8 cellular contexts compared by ENCODE assay signal in the genomic region with DNA sequence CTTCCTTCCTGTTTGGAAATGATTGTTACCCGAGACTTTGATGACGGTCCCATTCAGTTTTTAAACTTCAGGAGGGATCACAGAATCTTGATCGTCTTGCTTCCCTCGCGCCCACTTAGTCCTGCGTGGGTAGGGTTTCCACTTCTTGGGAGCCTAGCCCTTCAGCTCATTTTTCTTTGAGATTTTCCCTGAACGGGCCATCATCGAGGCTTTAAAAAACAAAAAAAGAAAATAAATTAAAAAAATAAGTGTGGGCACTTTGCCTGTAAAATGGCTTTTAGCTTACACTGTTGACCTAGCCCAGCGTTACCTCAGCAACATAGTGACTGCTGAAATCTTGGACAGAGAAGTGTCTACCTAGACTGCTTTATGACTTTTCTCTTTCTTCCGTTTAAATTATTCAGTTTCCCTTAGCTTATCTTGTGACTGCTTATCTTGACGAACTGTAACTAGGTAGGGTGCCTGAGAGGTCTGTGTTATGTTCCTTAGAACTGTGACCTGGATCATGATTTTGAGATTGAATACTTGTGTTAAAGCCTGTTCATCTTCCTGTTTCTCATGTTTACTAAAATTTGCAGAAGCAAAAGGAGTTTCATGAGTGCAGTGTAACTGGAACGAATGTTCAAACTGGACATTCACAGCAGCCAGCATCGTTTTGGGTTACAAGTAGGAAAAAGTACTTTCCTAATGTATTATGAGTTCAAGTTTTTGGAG. TPM values are rescaled to one million over a fixed set of nuclear protein-coding genes. Genes with fewer than 3 reads are reported as not detected.
DNase-seq lines count a peak whose midpoint lies in the region; ATAC-seq, FAIRE-seq and TF ChIP-seq lines count a peak whose summit lies in the region.

No MANE protein-coding gene starts in this region.

- peak; percentile 8 for ATAC-seq in HG02840 (IDR thresholded peaks at IDR 0.05; ENCODE audit: low FRiP score, unreplicated experiment)
- no peak for ATAC-seq in GM18873 (IDR thresholded peaks at IDR 0.05; ENCODE audit: low FRiP score, unreplicated experiment)
- ATAC-seq in HG02970 (IDR thresholded peaks at IDR 0.05; ENCODE audit: low FRiP score, unreplicated experiment), result no peak

- peak; percentile 32 for DNase-seq in EL
- DNase-seq in SK-N-MC (ENCODE audit: low read depth, low spot score), result no peak
- peak; percentile 56 for DNase-seq in endothelial cell of umbilical vein (ENCODE audit: low read depth, low spot score)
- DNase-seq in myocyte (ENCODE audit: low read depth), result peak; percentile 26
- DNase-seq in inferior parietal cortex (ENCODE audit: extremely low spot score), result no peak

- FAIRE-seq in endothelial cell of umbilical vein (lab: Jason Lieb, UNC), result peak; percentile 90

- H4K20me1 ChIP-seq in endothelial cell of umbilical vein (replicated peaks; ENCODE audit: control insufficient read depth, extremely low read depth, insufficient read depth, low read length), result no peaks in the 10 kb centered on the region

- peak overlapping the region; percentile 76 for H2AFZ ChIP-seq in endothelial cell of umbilical vein (ENCODE audit: low read depth, low read length)

- TF ChIP-seq POLR2A in endothelial cell of umbilical vein (IDR thresholded peaks at IDR 0.05; ENCODE audit: low read depth, low read length), result no peak

- H3K79me2 ChIP-seq in endothelial cell of umbilical vein (ENCODE audit: control insufficient read depth, insufficient read depth, low read length), result peaks cover 3% of the 10 kb centered on the region

- no peaks in the 10 kb centered on the region for H3K9me1 ChIP-seq in endothelial cell of umbilical vein (replicated peaks; ENCODE audit: control insufficient read depth, extremely low read depth, insufficient read depth, low read length)

- H3K4me3 ChIP-seq in SK-N-MC (peak overlapping the region; percentile 85), endothelial cell of umbilical vein (replicated peaks in 1 of 3; ENCODE audit: insufficient read depth in 1 of 3, low read depth in 1 of 3, low read length in 3 of 3) (peak overlapping the region; percentile 76 to 88 (median 77))

- CTCF ChIA-PET in endothelial cell of umbilical vein (lab: Charles Lee), result interaction anchor here (1.0 to 2.0 kb wide), 5 partner anchors 8 to 167 kb away, joined by 3 to 7 read pairs (median 5); a partner anchor contains a TSS

- intact Hi-C loops in endothelial cell of umbilical vein (cut with micrococcal nuclease), result no loop called here

- TSS peak; percentile 48 for BruUV-seq in endothelial cell of umbilical vein (replicated peaks; lab: Mats Ljungman, UMichigan)

- H3K9ac ChIP-seq in SK-N-MC (ENCODE audit: insufficient read length), result peak overlapping the region; percentile 74
- H3K9ac ChIP-seq in endothelial cell of umbilical vein (replicated peaks; ENCODE audit: extremely low read depth, insufficient read depth, low read length), result peak overlapping the region; percentile 65

- H3K27ac ChIP-seq in SK-N-MC (peak overlapping the region; percentile 62; the same call in 1 of the 2 replicates), endothelial cell of umbilical vein (ENCODE audit: insufficient read depth, low read depth, low read length) (peak overlapping the region; percentile 21)

- peak overlapping the region; percentile 80 for H3K4me2 ChIP-seq in endothelial cell of umbilical vein (ENCODE audit: insufficient read depth, low read length)

- H3K27me3 ChIP-seq in endothelial cell of umbilical vein (ENCODE audit: control insufficient read depth in 2 of 2, insufficient read depth in 2 of 2, low read length in 2 of 2), result no peaks in the 10 kb centered on the region

- dilution Hi-C loops in endothelial cell of umbilical vein (cut with MboI; ENCODE audit: extremely low pct_ligation_motif_present, low sequenced_read_pairs), result no loop called here

- peaks cover 12% of the 10 kb centered on the region for H3K4me1 ChIP-seq in endothelial cell of umbilical vein (ENCODE audit: control insufficient read depth, extremely low read depth, insufficient read depth, low read length)

- H3K9me3 ChIP-seq in SK-N-MC (ENCODE audit: low read depth, low read length), result no peaks in the 10 kb centered on the region
- no peaks in the 10 kb centered on the region for H3K9me3 ChIP-seq in endothelial cell of umbilical vein (replicated peaks; ENCODE audit: control insufficient read depth, insufficient read depth, low read length)

- TF ChIP-seq CTCF in endothelial cell of umbilical vein (IDR thresholded peaks at IDR 0.05; ENCODE audit: extremely low read depth in 1 of 2, insufficient read depth in 1 of 2, low read depth in 1 of 2, low read length in 2 of 2), result no peak

- no peaks in the 10 kb centered on the region for H3K36me3 ChIP-seq in SK-N-MC (ENCODE audit: insufficient read depth, low read length)
- no peaks in the 10 kb centered on the region for H3K36me3 ChIP-seq in endothelial cell of umbilical vein (ENCODE audit: control insufficient read depth in 2 of 2, extremely low read depth in 1 of 2, insufficient read depth in 2 of 2, low read length in 2 of 2)

- POLR2A ChIA-PET in endothelial cell of umbilical vein (lab: Charles Lee), result interaction anchor here (0.6 kb wide), 1 partner anchor 141 kb away, joined by 5 read pairs; no protein-coding TSS in a partner anchor

TF ChIP-seq in endothelial cell of umbilical vein, 7 proteins besides CTCF, POLR2A, EP300 and RAD21:
- no peak for TF ChIP-seq MYC (IDR thresholded peaks at IDR 0.05; ENCODE audit: low read depth, low read length)
- no peak for TF ChIP-seq FOS (IDR thresholded peaks at IDR 0.05; ENCODE audit: borderline replicate concordance, insufficient read depth, low read length)
TF ChIP-seq in endothelial cell of umbilical vein: peak in this region for 0.

RNA-seq across cellular contexts. Expression of a gene that starts 0.9 kb away (rescaled TPM):
- 43.0 and 44.9 TPM in 2 replicates for total RNA-seq in endothelial cell of umbilical vein
- polyA plus RNA-seq in endothelial cell of umbilical vein, result 17.9 and 22.4 TPM in 2 replicates
- 14.7 and 15.4 TPM in 2 replicates for polyA plus RNA-seq in endothelial cell of umbilical vein (2011; cell fraction: cytosol; rRNA removed)
- polyA plus RNA-seq in endothelial cell of umbilical vein (2011; cell fraction: nucleus; rRNA removed), result 46.8 and 56.5 TPM in 2 replicates
- polyA plus RNA-seq in endothelial cell of umbilical vein (2012), result 25.8 and 27.2 TPM in 2 replicates
- 41.5 and 44.4 TPM in 2 replicates for polyA minus RNA-seq in endothelial cell of umbilical vein
- polyA minus RNA-seq in endothelial cell of umbilical vein (2011; cell fraction: cytosol; rRNA and poly(A)+ RNA removed), result 15.4 TPM
- 36.5 and 43.5 TPM in 2 replicates for polyA minus RNA-seq in endothelial cell of umbilical vein (2011; cell fraction: nucleus; rRNA and poly(A)+ RNA removed)
- total RNA-seq in myocyte, result 13.1 and 19.2 TPM in 2 replicates
- 17.7 TPM for polyA plus RNA-seq in myocyte (2012)

RNA-seq across cellular contexts. Expression of a gene that starts 8.3 kb away (rescaled TPM):
- 58.6 and 65.4 TPM in 2 replicates for total RNA-seq in endothelial cell of umbilical vein
- 65.0 and 66.5 TPM in 2 replicates for polyA plus RNA-seq in endothelial cell of umbilical vein
- polyA plus RNA-seq in endothelial cell of umbilical vein (2011; cell fraction: cytosol; rRNA removed), result 79.0 and 82.7 TPM in 2 replicates
- polyA plus RNA-seq in endothelial cell of umbilical vein (2011; cell fraction: nucleus; rRNA removed), result 38.3 and 47.5 TPM in 2 replicates
- 67.7 and 73.8 TPM in 2 replicates for polyA plus RNA-seq in endothelial cell of umbilical vein (2012)
- polyA minus RNA-seq in endothelial cell of umbilical vein, result 43.4 and 47.1 TPM in 2 replicates
- polyA minus RNA-seq in endothelial cell of umbilical vein (2011; cell fraction: cytosol; rRNA and poly(A)+ RNA removed), result 70.3 TPM
- 21.2 and 22.7 TPM in 2 replicates for polyA minus RNA-seq in endothelial cell of umbilical vein (2011; cell fraction: nucleus; rRNA and poly(A)+ RNA removed)
- total RNA-seq in myocyte, result 17.5 and 20.1 TPM in 2 replicates
- 43.4 TPM for polyA plus RNA-seq in myocyte (2012)

RNA-seq across cellular contexts. Expression of a gene that starts 36.6 kb away (rescaled TPM):
- total RNA-seq in endothelial cell of umbilical vein (301 and 345 TPM in 2 replicates), myocyte (257 and 375 TPM in 2 replicates)
- polyA plus RNA-seq in endothelial cell of umbilical vein, result 257 and 273 TPM in 2 replicates
- polyA plus RNA-seq in endothelial cell of umbilical vein (2011; cell fraction: cytosol; rRNA removed), result 289 and 395 TPM in 2 replicates
- polyA plus RNA-seq in endothelial cell of umbilical vein (2011; cell fraction: nucleus; rRNA removed), result 127 and 146 TPM in 2 replicates
- 340 and 362 TPM in 2 replicates for polyA plus RNA-seq in endothelial cell of umbilical vein (2012)
- polyA minus RNA-seq in endothelial cell of umbilical vein, result 198 and 214 TPM in 2 replicates
- 136 TPM for polyA minus RNA-seq in endothelial cell of umbilical vein (2011; cell fraction: cytosol; rRNA and poly(A)+ RNA removed)
- polyA minus RNA-seq in endothelial cell of umbilical vein (2011; cell fraction: nucleus; rRNA and poly(A)+ RNA removed), result 32.9 and 33.8 TPM in 2 replicates
- 290 TPM for polyA plus RNA-seq in myocyte (2012)

Comparison
In these comparisons a context has a peak if more than half of its experiments do, and no peak if none do; other contexts are left out.
1. DNase-seq: peak in EL (single experiment), endothelial cell of umbilical vein (single experiment) and myocyte (single experiment); none in SK-N-MC (single experiment) and inferior parietal cortex (single experiment).